Comparison of ENCODE assay signal across 8 cellular contexts in the genomic region with DNA sequence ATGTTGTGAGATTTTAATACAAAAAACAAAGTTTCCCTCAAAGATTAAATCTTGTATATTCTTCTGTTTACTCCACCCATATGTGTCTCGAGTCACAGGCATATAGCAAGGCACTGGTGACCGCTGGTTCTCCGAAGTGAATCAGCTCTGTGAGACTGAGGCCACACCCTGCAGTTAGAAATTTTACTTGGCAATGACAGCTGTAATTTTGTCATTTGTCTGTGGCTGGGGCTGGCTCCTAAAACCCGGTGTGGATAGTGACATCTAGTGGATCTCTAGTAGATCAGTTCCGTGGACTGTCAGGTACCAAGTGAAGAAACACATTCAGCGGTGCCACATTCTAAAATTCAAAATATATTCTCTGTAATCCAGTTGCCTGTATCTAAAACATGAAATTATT.
DNase-seq lines count a peak whose midpoint lies in the region; ATAC-seq, FAIRE-seq and TF ChIP-seq lines count a peak whose summit lies in the region.

No MANE protein-coding gene starts in this region.

- H3K4me1 ChIP-seq in gastroesophageal sphincter, result peaks cover 0 to 42% (median 0%) of the 10 kb centered on the region in 3 donors

- peak; percentile 88 for ATAC-seq in GM18867 (IDR thresholded peaks at IDR 0.05; ENCODE audit: unreplicated experiment)
- peak; percentile 90 for ATAC-seq in gastroesophageal sphincter
- ATAC-seq in HG02852 (IDR thresholded peaks at IDR 0.05; ENCODE audit: unreplicated experiment), result no peak

- H3K9me3 ChIP-seq in gastroesophageal sphincter, result no peaks in the 10 kb centered on the region

- H3K36me3 ChIP-seq in gastroesophageal sphincter, result peaks cover 0 to 17% of the 10 kb centered on the region in 2 donors

- FAIRE-seq in RCC 7860 (lab: Jason Lieb, UNC), result peak; percentile 91

- no peaks in the 10 kb centered on the region for H3K27me3 ChIP-seq in gastroesophageal sphincter

- WGBS in gastroesophageal sphincter (ENCODE audit: low coverage in 1 of 2), 2 donors, result 6 to 17% methylated on average over 6 of the region's 6 CpGs

- no peak for TF ChIP-seq EP300 in Ishikawa (IDR thresholded peaks at IDR 0.05; ENCODE audit: borderline replicate concordance)
- TF ChIP-seq EP300 in gastroesophageal sphincter (IDR thresholded peaks at IDR 0.05), result no peak

- intact Hi-C loops in posterior cingulate gyrus (cut with DNase I), result loop anchor here (10.0 kb wide), 1 partner anchor 137 kb away; no protein-coding TSS in a partner anchor

- TF ChIP-seq POLR2A in gastroesophageal sphincter (IDR thresholded peaks at IDR 0.05), result no peak

- peak; percentile 82 for DNase-seq in Ammon's horn (ENCODE audit: low spot score)
- peak; percentile 84 for DNase-seq in RCC 7860 (ENCODE audit: low spot score)
- peak; percentile 59 for DNase-seq in activated naive CD4-positive, alpha-beta T cell treated with Interleukin-2 at 50 U/mL for 16 hours
- DNase-seq in posterior cingulate gyrus, result peak in 7 of 10 donors; percentile 30 to 89 (median 52)

- TF ChIP-seq RAD21 in Ishikawa (IDR thresholded peaks at IDR 0.05; ENCODE audit: low read depth), result peak; percentile 88

- peak overlapping the region in 3 of 4 donors; percentile 3 to 33 (median 22) for H3K27ac ChIP-seq in gastroesophageal sphincter

- H3K4me3 ChIP-seq in gastroesophageal sphincter, result no peak overlapping the region

- peak; percentile 13 to 66 (median 58) for TF ChIP-seq CTCF in gastroesophageal sphincter (IDR thresholded peaks at IDR 0.05)

TF ChIP-seq in Ishikawa, 13 proteins besides CTCF, POLR2A, EP300 and RAD21:
- TF ChIP-seq YY1 (IDR thresholded peaks at IDR 0.05; ENCODE audit: low read depth) (no peak), NFIC (IDR thresholded peaks at IDR 0.05) (0 out of 2 replicates have a peak, but pooled peaks have one; percentile 37), CEBPB (IDR thresholded peaks at IDR 0.05) (peak; percentile 6; the same call in 1 of the 2 replicates)
